16 cellular contexts compared by ENCODE assay signal in genomic region chr3:152335273-152335672, GRCh38.
A peak's percentile ranks its signal among the peaks of the same experiment; 100 is the strongest.
DNase-seq lines count a peak whose midpoint lies in the region; ATAC-seq and TF ChIP-seq lines count a peak whose summit lies in the region.
"Had no signal": no experiment of that assay in that cellular context is flagged by ENCODE, and none has a peak within 500 bp of the region (broad histone marks: within the 10 kb centered on the region; RNA-seq: fewer than 3 reads in every experiment).

No MANE protein-coding gene starts in this region.

- peak overlapping the region in 3 of 4 donors; percentile 24 to 78 (median 73) for H3K27ac ChIP-seq in sigmoid colon
- H3K27ac ChIP-seq: hepatocyte, RWPE1 had no signal

- peaks cover 0 to 90% (median 62%) of the 10 kb centered on the region in 4 donors for H3K4me1 ChIP-seq in sigmoid colon

- intact Hi-C loops in sigmoid colon (cut with DNase I) = no loop called here

- peak; percentile 39 for ATAC-seq in GM21360 (IDR thresholded peaks at IDR 0.05; ENCODE audit: unreplicated experiment)
- peak; percentile 20 for ATAC-seq in activated CD8-positive, alpha-beta T cell treated with anti-CD3 and anti-CD28 coated beads, Interleukin-2, amount 10 ng/mL, durations not matched to agents 7 days and 5 days
- ATAC-seq in HG02840 (IDR thresholded peaks at IDR 0.05; ENCODE audit: low FRiP score, unreplicated experiment) = no peak

- TF ChIP-seq EP300 in sigmoid colon (IDR thresholded peaks at IDR 0.05) = no peak

- no peak overlapping the region for H3K4me3 Mint-ChIP-seq in T-helper 1 cell treated with Interleukin-12 subunit alpha and Interleukin-12 subunit beta and Interleukin-4 antibody, amounts not matched to agents 30 μg/mL and 1 μg/mL, for 36 hours
- no peak overlapping the region for H3K4me3 Mint-ChIP-seq in activated CD8-positive, alpha-beta T cell treated with anti-CD3 and anti-CD28 coated beads, Interleukin-2, amount 10 ng/mL, durations not matched to agents 7 days and 5 days

- TF ChIP-seq CTCF in sigmoid colon (IDR thresholded peaks at IDR 0.05) = no peak

- no peaks in the 10 kb centered on the region for H3K27me3 Mint-ChIP-seq in T-helper 1 cell treated with Interleukin-12 subunit alpha and Interleukin-12 subunit beta and Interleukin-4 antibody, amounts not matched to agents 30 μg/mL and 1 μg/mL, for 36 hours (ENCODE audit: low read depth)
- H3K27me3 Mint-ChIP-seq in activated CD8-positive, alpha-beta T cell treated with anti-CD3 and anti-CD28 coated beads, Interleukin-2, amount 10 ng/mL, durations not matched to agents 7 days and 5 days (ENCODE audit: low read depth) = no peaks in the 10 kb centered on the region

- POLR2A ChIA-PET in activated CD8-positive, alpha-beta T cell treated with anti-CD3 and anti-CD28 coated beads, Interleukin-2, amount 10 ng/mL, durations not matched to agents 7 days and 5 days (lab: Charles Lee) = no interaction called here

- H3K36me3 ChIP-seq in sigmoid colon = peaks cover 0 to 4% (median 0%) of the 10 kb centered on the region in 4 donors

- no peaks in the 10 kb centered on the region for H3K27me3 ChIP-seq in sigmoid colon
- H3K27me3 ChIP-seq: hepatocyte had no signal

- H3K4me1 Mint-ChIP-seq in T-helper 1 cell treated with Interleukin-12 subunit alpha and Interleukin-12 subunit beta and Interleukin-4 antibody, amounts not matched to agents 30 μg/mL and 1 μg/mL, for 36 hours (ENCODE audit: low read depth) = peaks cover 53% of the 10 kb centered on the region
- H3K4me1 Mint-ChIP-seq in activated CD8-positive, alpha-beta T cell treated with anti-CD3 and anti-CD28 coated beads, Interleukin-2, amount 10 ng/mL, durations not matched to agents 7 days and 5 days (ENCODE audit: low read depth) = peaks cover 69% of the 10 kb centered on the region

- peak overlapping the region; percentile 24 for H3K27ac Mint-ChIP-seq in T-helper 1 cell treated with Interleukin-12 subunit alpha and Interleukin-12 subunit beta and Interleukin-4 antibody, amounts not matched to agents 30 μg/mL and 1 μg/mL, for 36 hours
- H3K27ac Mint-ChIP-seq in activated CD8-positive, alpha-beta T cell treated with anti-CD3 and anti-CD28 coated beads, Interleukin-2, amount 10 ng/mL, durations not matched to agents 7 days and 5 days = no peak overlapping the region

- TF ChIP-seq POLR2A in sigmoid colon (IDR thresholded peaks at IDR 0.05) = no peak

- H3K36me3 Mint-ChIP-seq in T-helper 1 cell treated with Interleukin-12 subunit alpha and Interleukin-12 subunit beta and Interleukin-4 antibody, amounts not matched to agents 30 μg/mL and 1 μg/mL, for 36 hours (ENCODE audit: low read depth) = peaks cover 29% of the 10 kb centered on the region
- peaks cover 74% of the 10 kb centered on the region for H3K36me3 Mint-ChIP-seq in activated CD8-positive, alpha-beta T cell treated with anti-CD3 and anti-CD28 coated beads, Interleukin-2, amount 10 ng/mL, durations not matched to agents 7 days and 5 days (ENCODE audit: low read depth)

- WGBS in sigmoid colon, 2 donors = 89 to 93% methylated on average over 2 of the region's 2 CpGs

- no peak overlapping the region for H3K4me3 ChIP-seq in sigmoid colon
- H3K4me3 ChIP-seq: hepatocyte had no signal

- no peak for DNase-seq in T-helper 1 cell
- no peak for DNase-seq in activated CD8-positive, alpha-beta T cell treated with anti-CD3 and anti-CD28 coated beads, Interleukin-2, amount 10 ng/mL, durations not matched to agents 7 days and 5 days
- DNase-seq in sigmoid colon = no peak
- no peak for DNase-seq in cerebellum (ENCODE audit: low spot score)
- no peak for DNase-seq in NCI-H187 treated with DMSO at 0.1 percent for 48 hours (lab: John Stamatoyannopoulos, UW)
- DNase-seq: 8988T; Calu3; GOT3; NCI-H345; occipital lobe; stimulated activated CD4-positive, alpha-beta T cell treated with anti-CD3 and anti-CD28 coated beads, Interleukin-12 subunit alpha, Interleukin-12 subunit beta, amount 100 ng/mL, for 4 hours had no signal

- CTCF ChIA-PET in activated CD8-positive, alpha-beta T cell treated with anti-CD3 and anti-CD28 coated beads, Interleukin-2, amount 10 ng/mL, durations not matched to agents 7 days and 5 days (lab: Charles Lee) = no interaction called here

- no peaks in the 10 kb centered on the region for H3K9me3 Mint-ChIP-seq in T-helper 1 cell treated with Interleukin-12 subunit alpha and Interleukin-12 subunit beta and Interleukin-4 antibody, amounts not matched to agents 30 μg/mL and 1 μg/mL, for 36 hours
- no peaks in the 10 kb centered on the region for H3K9me3 Mint-ChIP-seq in activated CD8-positive, alpha-beta T cell treated with anti-CD3 and anti-CD28 coated beads, Interleukin-2, amount 10 ng/mL, durations not matched to agents 7 days and 5 days (ENCODE audit: insufficient read depth)

- H3K9me3 ChIP-seq in sigmoid colon = no peaks in the 10 kb centered on the region
